In the genomic region with DNA sequence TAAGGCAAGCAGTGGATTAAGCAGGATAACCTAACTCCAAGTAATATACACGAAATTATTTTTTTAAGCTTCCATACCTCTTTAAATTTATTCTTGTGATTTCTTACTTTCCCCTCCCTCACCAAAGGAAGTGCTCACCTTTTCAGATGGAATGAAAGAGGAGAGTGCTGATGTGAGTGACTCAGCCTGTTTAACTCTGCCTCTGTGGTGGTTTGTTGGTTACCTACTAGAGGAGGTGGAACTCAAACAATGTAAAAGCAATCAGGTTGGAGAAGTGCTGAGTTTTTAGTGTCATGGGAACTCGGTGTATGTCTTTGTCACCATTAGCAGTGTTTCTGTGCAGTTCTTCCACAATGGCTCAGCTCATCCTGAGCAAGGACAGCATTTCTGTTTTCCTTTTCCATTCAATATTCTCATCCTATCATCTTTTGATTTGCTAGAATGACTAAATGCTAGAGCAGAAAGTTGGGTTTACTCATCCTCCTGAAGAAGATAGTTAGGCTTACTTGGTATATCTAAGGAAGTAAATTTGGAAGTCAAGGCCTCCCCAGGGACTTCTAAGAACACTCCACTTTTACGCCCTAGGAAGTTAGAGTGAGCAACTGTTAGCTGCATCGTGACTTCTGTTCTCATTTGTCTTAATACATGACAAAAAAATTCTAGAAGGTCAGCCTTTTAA, we compare ENCODE assay signal across 9 cellular contexts. TPM values are rescaled to one million over a fixed set of nuclear protein-coding genes. Genes with fewer than 3 reads are reported as not detected.
DNase-seq lines count a peak whose midpoint lies in the region; ATAC-seq and TF ChIP-seq lines count a peak whose summit lies in the region.
"Had no signal": no experiment of that assay in that cellular context is flagged by ENCODE, and none has a peak within 500 bp of the region (broad histone marks: within the 10 kb centered on the region; RNA-seq: fewer than 3 reads in every experiment).

No MANE protein-coding gene starts in this region.

- H3K27me3 Mint-ChIP-seq in Calu3 (ENCODE audit: unreplicated experiment), result no peaks in the 10 kb centered on the region
- H3K27me3 Mint-ChIP-seq in activated naive CD8-positive, alpha-beta T cell treated with anti-CD3 and anti-CD28 coated beads for 36 hours, result no peaks in the 10 kb centered on the region

- peak overlapping the region; percentile 37 for H3K27ac ChIP-seq in HUES64 (ENCODE audit: low read depth, low read length)
- no peak overlapping the region for H3K27ac ChIP-seq in mesendoderm (ENCODE audit: low read depth, low read length)

- DNase-seq in Calu3 (peak; percentile 15), mesendoderm (peak; percentile 90), AG20443 (ENCODE audit: low spot score) (no peak)
- no peak for DNase-seq in activated naive CD8-positive, alpha-beta T cell treated with anti-CD3 and anti-CD28 coated beads for 36 hours
- DNase-seq: NCI-H1417 had no signal

- H3K79me2 ChIP-seq in mesendoderm (ENCODE audit: control insufficient read depth, insufficient read depth, low read length), result peaks cover 43% of the 10 kb centered on the region

- H3K9ac ChIP-seq in HUES64 (ENCODE audit: low read depth, low read length) (no peak overlapping the region; the same call in 1 of the 2 replicates), mesendoderm (ENCODE audit: low read length) (no peak overlapping the region)

- CTCF ChIA-PET in Calu3 (lab: Charles Lee), result interaction anchor here (3.3 kb wide), 1 partner anchor 129 kb away, joined by 26 read pairs; no protein-coding TSS in a partner anchor

- H3K27ac Mint-ChIP-seq in Calu3 (ENCODE audit: unreplicated experiment), result peak overlapping the region; percentile 27
- H3K27ac Mint-ChIP-seq in activated naive CD8-positive, alpha-beta T cell treated with anti-CD3 and anti-CD28 coated beads for 36 hours, result peak overlapping the region; percentile 80

- no peak overlapping the region for H3K4ac ChIP-seq in mesendoderm (ENCODE audit: low read depth, low read length)

- H3K27me3 ChIP-seq in HUES64 (ENCODE audit: insufficient read depth, low read length) (no peaks in the 10 kb centered on the region), mesendoderm (ENCODE audit: insufficient read depth, low read length, poor library complexity) (no peaks in the 10 kb centered on the region)

- H3K36me3 ChIP-seq in HUES64 (ENCODE audit: insufficient read depth, low read length) (no peaks in the 10 kb centered on the region), mesendoderm (ENCODE audit: control insufficient read depth, insufficient read depth, low read length) (no peaks in the 10 kb centered on the region)

- H2BK120ac ChIP-seq in mesendoderm (ENCODE audit: low read depth, low read length), result no peak overlapping the region

- 53% methylated on average over 4 of the region's 4 CpGs for WGBS in HUES64
- WGBS in mesendoderm (ENCODE audit: extremely low coverage, insufficient coverage, low lambda C conversion rate), result no CpG with 5 or more reads among the region's 4 CpGs

- intact Hi-C loops in Calu3 (cut with micrococcal nuclease; ENCODE audit: unreplicated experiment), result loop anchor here (2.0 kb wide), 1 partner anchor 63 kb away; no protein-coding TSS in a partner anchor

- H4K8ac ChIP-seq in mesendoderm (ENCODE audit: low read depth, low read length), result no peak overlapping the region

- no peak overlapping the region for H2AK5ac ChIP-seq in mesendoderm (ENCODE audit: low read length)

- no peaks in the 10 kb centered on the region for H3K9me3 ChIP-seq in HUES64 (ENCODE audit: insufficient read depth, low read depth, low read length)

- H3K56ac ChIP-seq in mesendoderm (ENCODE audit: low read length), result peak overlapping the region; percentile 20

- H3K79me1 ChIP-seq in mesendoderm (ENCODE audit: low read length), result peaks cover 5% of the 10 kb centered on the region

- H3K23ac ChIP-seq in mesendoderm (ENCODE audit: low read length), result no peak overlapping the region

- H2BK15ac ChIP-seq in mesendoderm (replicated peaks; ENCODE audit: low read depth), result no peak overlapping the region

- H3K9me3 Mint-ChIP-seq in Calu3 (ENCODE audit: low read depth, unreplicated experiment), result no peaks in the 10 kb centered on the region
- H3K9me3 Mint-ChIP-seq in activated naive CD8-positive, alpha-beta T cell treated with anti-CD3 and anti-CD28 coated beads for 36 hours, result no peaks in the 10 kb centered on the region

- BruUV-seq in Calu3 (replicated peaks; lab: Mats Ljungman, UMichigan), result no TSS peak

- no peak overlapping the region for H3K4me2 ChIP-seq in mesendoderm (ENCODE audit: low read length)

- H3K4me3 ChIP-seq in HUES64 (ENCODE audit: low read length) (no peak overlapping the region), mesendoderm (ENCODE audit: low read length) (no peak overlapping the region)

- no peaks in the 10 kb centered on the region for H3K36me3 Mint-ChIP-seq in Calu3 (ENCODE audit: insufficient read depth, unreplicated experiment)
- H3K36me3 Mint-ChIP-seq in activated naive CD8-positive, alpha-beta T cell treated with anti-CD3 and anti-CD28 coated beads for 36 hours, result peaks cover 9% of the 10 kb centered on the region

- no peak for ATAC-seq in HG02852 (IDR thresholded peaks at IDR 0.05; ENCODE audit: unreplicated experiment)
- no peak for ATAC-seq in HG03460 (IDR thresholded peaks at IDR 0.05; ENCODE audit: unreplicated experiment)
- ATAC-seq in GM21825 (IDR thresholded peaks at IDR 0.05; ENCODE audit: unreplicated experiment), result no peak

- no peak overlapping the region for H2BK5ac ChIP-seq in mesendoderm (ENCODE audit: low read length)

- no peak for TF ChIP-seq CTCF in Calu3 (IDR thresholded peaks at IDR 0.05; ENCODE audit: unreplicated experiment)

- H3K4me1 ChIP-seq in HUES64 (ENCODE audit: insufficient read depth, low read length) (peaks cover 69% of the 10 kb centered on the region), mesendoderm (ENCODE audit: control insufficient read depth, low read depth, low read length) (peaks cover 9% of the 10 kb centered on the region)

- no peak overlapping the region for H4K5ac ChIP-seq in mesendoderm (ENCODE audit: low read length)

- H3K18ac ChIP-seq in mesendoderm (ENCODE audit: low read length), result no peak overlapping the region

- peaks cover 36% of the 10 kb centered on the region for H3K4me1 Mint-ChIP-seq in Calu3 (ENCODE audit: low read depth, unreplicated experiment)
- H3K4me1 Mint-ChIP-seq in activated naive CD8-positive, alpha-beta T cell treated with anti-CD3 and anti-CD28 coated beads for 36 hours, result peaks cover 81% of the 10 kb centered on the region

- H3K4me3 Mint-ChIP-seq in Calu3 (ENCODE audit: low read depth, unreplicated experiment), result no peak overlapping the region
- H3K4me3 Mint-ChIP-seq in activated naive CD8-positive, alpha-beta T cell treated with anti-CD3 and anti-CD28 coated beads for 36 hours, result peak overlapping the region; percentile 18

RNA-seq across cellular contexts. Expression of a gene that starts 6.0 kb away (rescaled TPM):
- 54.9 and 64.4 TPM in 2 replicates for total RNA-seq in Calu3 (2022)
- polyA plus RNA-seq in HUES64 (2013, experiment 1 of 2), result 54.8 TPM
- polyA plus RNA-seq in HUES64 (2013, experiment 2 of 2), result 75.1 TPM
- total RNA-seq in activated naive CD8-positive, alpha-beta T cell treated with anti-CD3 and anti-CD28 coated beads for 36 hours, result 10 to 100 TPM; 44.0 to 52.5 TPM
- polyA plus RNA-seq in mesendoderm (2013, experiment 1 of 2), result 46.8 TPM
- polyA plus RNA-seq in mesendoderm (2013, experiment 2 of 2), result 50.0 TPM

Comparison
In these comparisons a context has a peak if more than half of its experiments do, and no peak if none do; other contexts are left out.
1. DNase-seq: peak in Calu3 (single experiment) and mesendoderm (single experiment); none in activated naive CD8-positive, alpha-beta T cell treated with anti-CD3 and anti-CD28 coated beads for 36 hours (single experiment) and AG20443 (single experiment).